In genomic region chr9:35574578-35575104, GRCh38 we compare ENCODE assay signal across 1 cellular context.
TF ChIP-seq lines count a peak whose summit lies in the region.

No MANE protein-coding gene starts in this region.

TF ChIP-seq in K562, 482 proteins besides CTCF, POLR2A, EP300 and RAD21:
- TF ChIP-seq ZBTB40 (IDR thresholded peaks at IDR 0.05) (no peak), ZBTB40 (CRISPR knock-in tag; IDR thresholded peaks at IDR 0.05) (no peak), ZBTB49 (CRISPR knock-in tag; IDR thresholded peaks at IDR 0.05; ENCODE audit: borderline replicate concordance) (no peak), ZNF212 (CRISPR knock-in tag; IDR thresholded peaks at IDR 0.05) (no peak), ZNF217 (CRISPR knock-in tag; IDR thresholded peaks at IDR 0.05) (no peak), RFX1 (IDR thresholded peaks at IDR 0.05) (peak; percentile 70), TBL1XR1 (IDR thresholded peaks at IDR 0.05; ENCODE audit: low read length in 2 of 2) (no peak), HINFP (tag; conservative IDR thresholded peaks at IDR 0.05; ENCODE audit: low read depth) (peak; percentile 92), NR3C1 (CRISPR knock-in tag; IDR thresholded peaks at IDR 0.05) (no peak), KLF10 (CRISPR knock-in tag; IDR thresholded peaks at IDR 0.05) (no peak), SIN3A (IDR thresholded peaks at IDR 0.05; ENCODE audit: borderline replicate concordance in 2 of 2, control insufficient read depth in 1 of 2, low read depth in 2 of 2, low read length in 2 of 2) (no peak), PRMT5 (CRISPR knock-in tag; IDR thresholded peaks at IDR 0.05) (no peak), ZNF696 (CRISPR knock-in tag; conservative IDR thresholded peaks at IDR 0.05) (no peak), PKNOX1 (IDR thresholded peaks at IDR 0.05) (peak; percentile 13; the same call in 1 of the 2 replicates), SAFB2 (IDR thresholded peaks at IDR 0.05; ENCODE audit: borderline replicate concordance, low read depth, low read length, severe bottlenecking) (no peak), ATF6 (CRISPR knock-in tag; IDR thresholded peaks at IDR 0.05) (no peak), PTTG1 (tag; IDR thresholded peaks at IDR 0.05; ENCODE audit: low read depth) (no peak)
